ENCODE assay signal across 10 cellular contexts in genomic region chr2:39107724-39108273, GRCh38. TPM values are rescaled to one million over a fixed set of nuclear protein-coding genes. Genes with fewer than 3 reads are reported as not detected.
DNase-seq lines count a peak whose midpoint lies in the region; ATAC-seq and TF ChIP-seq lines count a peak whose summit lies in the region.
"Had no signal": no experiment of that assay in that cellular context is flagged by ENCODE, and none has a peak within 500 bp of the region (broad histone marks: within the 10 kb centered on the region; RNA-seq: fewer than 3 reads in every experiment).

No MANE protein-coding gene starts in this region.

- H3K27me3 Mint-ChIP-seq in activated naive CD4-positive, alpha-beta T cell treated with anti-CD3 and anti-CD28 coated beads, Interleukin-2, amount 50 U/mL, for 24 hours: no peaks in the 10 kb centered on the region
- no peaks in the 10 kb centered on the region for H3K27me3 Mint-ChIP-seq in brain
- H3K27me3 Mint-ChIP-seq in stimulated activated memory B cell treated with anti-CD40 and anti-IgM and Interleukin-4, amounts not matched to agents 10 μg/mL and 1 μg/mL and 100 μg/mL, for 72 hours: no peaks in the 10 kb centered on the region

- no peak overlapping the region for H3K4me3 Mint-ChIP-seq in activated naive CD4-positive, alpha-beta T cell treated with anti-CD3 and anti-CD28 coated beads, Interleukin-2, amount 50 U/mL, for 24 hours
- peak overlapping the region in 4 of 5 experiments; percentile 0 to 35 (median 23) for H3K4me3 Mint-ChIP-seq in brain
- H3K4me3 Mint-ChIP-seq in stimulated activated memory B cell treated with anti-CD40 and anti-IgM and Interleukin-4, amounts not matched to agents 10 μg/mL and 1 μg/mL and 100 μg/mL, for 72 hours: no peak overlapping the region

- no peak for DNase-seq in activated naive CD4-positive, alpha-beta T cell treated with anti-CD3 and anti-CD28 coated beads, Interleukin-2, amount 50 U/mL, for 16 hours
- DNase-seq in NCI-H345 treated with DMSO at 0.1 percent for 48 hours (lab: John Stamatoyannopoulos, UW; ENCODE audit: unreplicated experiment) (peak; percentile 40), AG08396 (ENCODE audit: low spot score) (no peak)
- DNase-seq: body of pancreas, tibial artery had no signal

- ATAC-seq in stimulated activated memory B cell treated with anti-CD40 and anti-IgM and Interleukin-4, amounts not matched to agents 10 μg/mL and 1 μg/mL and 100 μg/mL, for 72 hours: no peak
- no peak for ATAC-seq in GM21717 (IDR thresholded peaks at IDR 0.05; ENCODE audit: unreplicated experiment)
- no peak for ATAC-seq in HG02798 (IDR thresholded peaks at IDR 0.05; ENCODE audit: poor library complexity, unreplicated experiment)
- ATAC-seq: body of pancreas had no signal

- peaks cover 11% of the 10 kb centered on the region for H3K36me3 Mint-ChIP-seq in activated naive CD4-positive, alpha-beta T cell treated with anti-CD3 and anti-CD28 coated beads, Interleukin-2, amount 50 U/mL, for 24 hours
- H3K36me3 Mint-ChIP-seq in brain: peaks cover 41% of the 10 kb centered on the region
- H3K36me3 Mint-ChIP-seq in stimulated activated memory B cell treated with anti-CD40 and anti-IgM and Interleukin-4, amounts not matched to agents 10 μg/mL and 1 μg/mL and 100 μg/mL, for 72 hours: peaks cover 32% of the 10 kb centered on the region

- peak overlapping the region; percentile 4 for H3K27ac Mint-ChIP-seq in activated naive CD4-positive, alpha-beta T cell treated with anti-CD3 and anti-CD28 coated beads, Interleukin-2, amount 50 U/mL, for 24 hours
- peak overlapping the region; percentile 25 to 81 (median 53) for H3K27ac Mint-ChIP-seq in brain
- H3K27ac Mint-ChIP-seq in stimulated activated memory B cell treated with anti-CD40 and anti-IgM and Interleukin-4, amounts not matched to agents 10 μg/mL and 1 μg/mL and 100 μg/mL, for 72 hours: peak overlapping the region; percentile 2

- H3K4me1 Mint-ChIP-seq in activated naive CD4-positive, alpha-beta T cell treated with anti-CD3 and anti-CD28 coated beads, Interleukin-2, amount 50 U/mL, for 24 hours: peaks cover 72% of the 10 kb centered on the region
- H3K4me1 Mint-ChIP-seq in brain: peaks cover 50% of the 10 kb centered on the region
- H3K4me1 Mint-ChIP-seq in stimulated activated memory B cell treated with anti-CD40 and anti-IgM and Interleukin-4, amounts not matched to agents 10 μg/mL and 1 μg/mL and 100 μg/mL, for 72 hours: peaks cover 60% of the 10 kb centered on the region

- no peak for TF ChIP-seq CTCF in brain (conservative IDR thresholded peaks at IDR 0.05)

- no peaks in the 10 kb centered on the region for H3K9me3 Mint-ChIP-seq in activated naive CD4-positive, alpha-beta T cell treated with anti-CD3 and anti-CD28 coated beads, Interleukin-2, amount 50 U/mL, for 24 hours
- H3K9me3 Mint-ChIP-seq in brain: no peaks in the 10 kb centered on the region
- H3K9me3 Mint-ChIP-seq in stimulated activated memory B cell treated with anti-CD40 and anti-IgM and Interleukin-4, amounts not matched to agents 10 μg/mL and 1 μg/mL and 100 μg/mL, for 72 hours: no peaks in the 10 kb centered on the region

RNA-seq across cellular contexts. Expression of gene SOS1, which starts 13.1 kb away (rescaled TPM):
- 13.0 TPM for polyA plus RNA-seq in brain (ENCODE audit: insufficient read depth, low read depth, low replicate concordance)

Comparison
In these comparisons a context has a peak if more than half of its experiments do, and no peak if none do; other contexts are left out.
1. H3K27ac Mint-ChIP-seq: peak in every context shown above with its lines; median percentile 53 in brain; 4 in activated naive CD4-positive, alpha-beta T cell treated with anti-CD3 and anti-CD28 coated beads, Interleukin-2, amount 50 U/mL, for 24 hours; 2 in stimulated activated memory B cell treated with anti-CD40 and anti-IgM and Interleukin-4, amounts not matched to agents 10 μg/mL and 1 μg/mL and 100 μg/mL, for 72 hours.
2. H3K4me3 Mint-ChIP-seq: peak in brain (4 of 5); none in activated naive CD4-positive, alpha-beta T cell treated with anti-CD3 and anti-CD28 coated beads, Interleukin-2, amount 50 U/mL, for 24 hours (single experiment) and stimulated activated memory B cell treated with anti-CD40 and anti-IgM and Interleukin-4, amounts not matched to agents 10 μg/mL and 1 μg/mL and 100 μg/mL, for 72 hours (single experiment).